9 cellular contexts compared by ENCODE assay signal in genomic region chrX:7927259-7928167, GRCh38. TPM values are rescaled to one million over a fixed set of nuclear protein-coding genes. Genes with fewer than 3 reads are reported as not detected.
DNase-seq lines count a peak whose midpoint lies in the region; ATAC-seq and TF ChIP-seq lines count a peak whose summit lies in the region.
"Had no signal": no experiment of that assay in that cellular context is flagged by ENCODE, and none has a peak within 500 bp of the region (broad histone marks: within the 10 kb centered on the region; RNA-seq: fewer than 3 reads in every experiment).

A gene with protein sequence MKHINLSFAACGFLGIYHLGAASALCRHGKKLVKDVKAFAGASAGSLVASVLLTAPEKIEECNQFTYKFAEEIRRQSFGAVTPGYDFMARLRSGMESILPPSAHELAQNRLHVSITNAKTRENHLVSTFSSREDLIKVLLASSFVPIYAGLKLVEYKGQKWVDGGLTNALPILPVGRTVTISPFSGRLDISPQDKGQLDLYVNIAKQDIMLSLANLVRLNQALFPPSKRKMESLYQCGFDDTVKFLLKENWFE (minus strand): TSS chrX:7927413. CDS start chrX:7926119, 1,294 bp downstream.

- H3K27ac Mint-ChIP-seq in activated naive CD4-positive, alpha-beta T cell treated with anti-CD3 and anti-CD28 coated beads, Interleukin-2, amount 10 ng/mL, durations not matched to agents 7 days and 5 days = peak within 1 kb of the TSS; percentile 94

- H3K9me3 Mint-ChIP-seq in activated naive CD4-positive, alpha-beta T cell treated with anti-CD3 and anti-CD28 coated beads, Interleukin-2, amount 10 ng/mL, durations not matched to agents 7 days and 5 days = no peaks in the 10 kb centered on the region

- H3K4me3 Mint-ChIP-seq in activated naive CD4-positive, alpha-beta T cell treated with anti-CD3 and anti-CD28 coated beads, Interleukin-2, amount 10 ng/mL, durations not matched to agents 7 days and 5 days = peak within 1 kb of the TSS; percentile 88

- peak; percentile 94 for ATAC-seq in GM19324 (IDR thresholded peaks at IDR 0.05; ENCODE audit: low FRiP score, unreplicated experiment)
- peak; percentile 83 for ATAC-seq in HG03469 (IDR thresholded peaks at IDR 0.05; ENCODE audit: unreplicated experiment)

- DNase-seq in BJ (ENCODE audit: low read depth) (peak; percentile 0), SHP77 treated with DMSO at 0.1 percent for 48 hours (lab: John Stamatoyannopoulos, UW) (peak; percentile 62), germinal center (ENCODE audit: low spot score) (peak; percentile 81), occipital lobe (lab: John Stamatoyannopoulos, UW) (peak; percentile 53), substantia nigra (lab: John Stamatoyannopoulos, UW) (peak in 47 of 49 donors; percentile 0 to 81 (median 43))
- peak; percentile 86 for DNase-seq in activated naive CD4-positive, alpha-beta T cell treated with anti-CD3 and anti-CD28 coated beads, Interleukin-2, amount 10 ng/mL, durations not matched to agents 7 days and 5 days

- H3K36me3 Mint-ChIP-seq in activated naive CD4-positive, alpha-beta T cell treated with anti-CD3 and anti-CD28 coated beads, Interleukin-2, amount 10 ng/mL, durations not matched to agents 7 days and 5 days = peaks cover 3% of the 10 kb centered on the region

- POLR2A ChIA-PET in BJ (lab: Charles Lee) = no interaction called here

- peak; percentile 47 for TF ChIP-seq CTCF in BJ (IDR thresholded peaks at IDR 0.05; ENCODE audit: insufficient read depth, low read depth, low read length)

- H3K27ac ChIP-seq in substantia nigra (ENCODE audit: low read depth, low read length, poor library complexity, severe bottlenecking) = no peak within 1 kb of the TSS
- H3K27ac ChIP-seq: SJSA1 had no signal

- H3K36me3 ChIP-seq in BJ (ENCODE audit: control insufficient read depth, insufficient read depth, low read length) = no peaks in the 10 kb centered on the region
- H3K36me3 ChIP-seq: SJSA1 had no signal

- H3K4me1 Mint-ChIP-seq in activated naive CD4-positive, alpha-beta T cell treated with anti-CD3 and anti-CD28 coated beads, Interleukin-2, amount 10 ng/mL, durations not matched to agents 7 days and 5 days = peaks cover 27% of the 10 kb centered on the region

- H3K27me3 ChIP-seq in BJ (ENCODE audit: control insufficient read depth, insufficient read depth, low read length) = no peaks in the 10 kb centered on the region
- H3K27me3 ChIP-seq: SJSA1 had no signal

- no peaks in the 10 kb centered on the region for H3K27me3 Mint-ChIP-seq in activated naive CD4-positive, alpha-beta T cell treated with anti-CD3 and anti-CD28 coated beads, Interleukin-2, amount 10 ng/mL, durations not matched to agents 7 days and 5 days

- peak within 1 kb of the TSS; percentile 67 for H3K4me3 ChIP-seq in BJ (ENCODE audit: low read depth, low read length)
- H3K4me3 ChIP-seq: SJSA1 had no signal

- CTCF ChIA-PET in BJ (lab: Yijun Ruan, JAX) = no interaction called here
- CTCF ChIA-PET in activated naive CD4-positive, alpha-beta T cell treated with anti-CD3 and anti-CD28 coated beads, Interleukin-2, amount 10 ng/mL, durations not matched to agents 7 days and 5 days (lab: Charles Lee) = no interaction called here

RNA-seq across cellular contexts. Expression of the gene that starts here (rescaled TPM):
- 20.1 and 26.0 TPM in 2 replicates for polyA plus RNA-seq in BJ (2011; rRNA removed)
- polyA minus RNA-seq in BJ (2011; rRNA and poly(A)+ RNA removed) = 8.4 and 9.0 TPM in 2 replicates
- 16.1 TPM for total RNA-seq in occipital lobe
- total RNA-seq: SJSA1 had no signal

Comparison
In these comparisons a context has a peak if more than half of its experiments do, and no peak if none do; other contexts are left out.
1. DNase-seq: peak in every context shown above with its lines; median percentile 86 in activated naive CD4-positive, alpha-beta T cell treated with anti-CD3 and anti-CD28 coated beads, Interleukin-2, amount 10 ng/mL, durations not matched to agents 7 days and 5 days; 81 in germinal center; 62 in SHP77 treated with DMSO at 0.1 percent for 48 hours; 53 in occipital lobe; 43 in substantia nigra; 0 in BJ.